In genomic region chr7:142611566-142612250, GRCh38 we compare ENCODE assay signal across 17 cellular contexts.
DNase-seq lines count a peak whose midpoint lies in the region; ATAC-seq and TF ChIP-seq lines count a peak whose summit lies in the region.
"Had no signal": no experiment of that assay in that cellular context is flagged by ENCODE, and none has a peak within 500 bp of the region (broad histone marks: within the 10 kb centered on the region; RNA-seq: fewer than 3 reads in every experiment).

No MANE protein-coding gene starts in this region.

- H4K91ac ChIP-seq in trophoblast cell (ENCODE audit: low read depth, low read length), result peak overlapping the region; percentile 32

- H3K4me1 Mint-ChIP-seq in activated T-cell treated with anti-CD3 and anti-CD28 coated beads, Interleukin-2, amount 50 U/mL, for 24 hours (ENCODE audit: low read depth), result peaks cover 52% of the 10 kb centered on the region
- peaks cover 33% of the 10 kb centered on the region for H3K4me1 Mint-ChIP-seq in activated T-cell treated with anti-CD3 and anti-CD28 coated beads, Interleukin-2, amount 50 U/mL, for 4 hours (ENCODE audit: low read depth)
- H3K4me1 Mint-ChIP-seq in nephron progenitor cell, result no peaks in the 10 kb centered on the region

- H3K4me3 ChIP-seq in brain microvascular endothelial cell (ENCODE audit: low read depth, low read length) (no peak overlapping the region), trophoblast cell (ENCODE audit: low read depth, low read length) (no peak overlapping the region)
- H3K4me3 ChIP-seq: left ventricle myocardium inferior, transverse colon had no signal

- H4K8ac ChIP-seq in trophoblast cell (ENCODE audit: low read depth, low read length), result no peak overlapping the region

- H3K27ac Mint-ChIP-seq in activated T-cell treated with anti-CD3 and anti-CD28 coated beads, Interleukin-2, amount 50 U/mL, for 24 hours, result peak overlapping the region; percentile 81
- H3K27ac Mint-ChIP-seq in nephron progenitor cell, result no peak overlapping the region

- H2BK120ac ChIP-seq in trophoblast cell (ENCODE audit: insufficient read depth, low read length, poor library complexity), result peak overlapping the region; percentile 46

- H3K4me2 ChIP-seq in trophoblast cell (ENCODE audit: low read length), result no peak overlapping the region

- no peaks in the 10 kb centered on the region for H3K9me3 ChIP-seq in trophoblast cell (ENCODE audit: insufficient read depth, low read depth, low read length)
- H3K9me3 ChIP-seq: Caco-2, left ventricle myocardium inferior, transverse colon had no signal

- H3K4ac ChIP-seq in trophoblast cell (ENCODE audit: low read depth, low read length), result no peak overlapping the region

- H3K36me3 ChIP-seq in brain microvascular endothelial cell (replicated peaks) (no peaks in the 10 kb centered on the region), trophoblast cell (ENCODE audit: control insufficient read depth in 1 of 2, insufficient read depth in 2 of 2, low read length in 2 of 2) (no peaks in the 10 kb centered on the region)
- H3K36me3 ChIP-seq: left ventricle myocardium inferior, transverse colon had no signal

- H2AFZ ChIP-seq in trophoblast cell (ENCODE audit: insufficient read depth, low read length, poor library complexity), result no peak overlapping the region

- no peak for TF ChIP-seq CTCF in brain microvascular endothelial cell (IDR thresholded peaks at IDR 0.05; ENCODE audit: low read depth, low read length, missing control alignments)
- no peak for TF ChIP-seq CTCF in nephron progenitor cell (IDR thresholded peaks at IDR 0.05)

- no peaks in the 10 kb centered on the region for H3K36me3 Mint-ChIP-seq in activated T-cell treated with anti-CD3 and anti-CD28 coated beads, Interleukin-2, amount 50 U/mL, for 24 hours (ENCODE audit: low read depth)
- no peaks in the 10 kb centered on the region for H3K36me3 Mint-ChIP-seq in activated T-cell treated with anti-CD3 and anti-CD28 coated beads, Interleukin-2, amount 50 U/mL, for 4 hours (ENCODE audit: insufficient read depth)
- no peaks in the 10 kb centered on the region for H3K36me3 Mint-ChIP-seq in nephron progenitor cell (ENCODE audit: low read depth)

- H2BK5ac ChIP-seq in trophoblast cell (ENCODE audit: low read depth, low read length, poor library complexity), result peak overlapping the region; percentile 52

- H3K27ac ChIP-seq in brain microvascular endothelial cell (no peak overlapping the region), trophoblast cell (ENCODE audit: low read depth, low read length) (peak overlapping the region; percentile 27)
- H3K27ac ChIP-seq: left ventricle myocardium inferior, transverse colon had no signal

- H3K9me3 Mint-ChIP-seq in activated T-cell treated with anti-CD3 and anti-CD28 coated beads, Interleukin-2, amount 50 U/mL, for 24 hours, result no peaks in the 10 kb centered on the region
- H3K9me3 Mint-ChIP-seq in activated T-cell treated with anti-CD3 and anti-CD28 coated beads, Interleukin-2, amount 50 U/mL, for 4 hours, result no peaks in the 10 kb centered on the region
- no peaks in the 10 kb centered on the region for H3K9me3 Mint-ChIP-seq in nephron progenitor cell

- H3K14ac ChIP-seq in trophoblast cell (ENCODE audit: low read length), result no peak overlapping the region

- no peak overlapping the region for H3K23ac ChIP-seq in trophoblast cell (ENCODE audit: low read length)

- DNase-seq in activated T-cell treated with anti-CD3 and anti-CD28 coated beads, Interleukin-2, amount 50 U/mL, for 24 hours, result no peak
- DNase-seq in activated T-cell treated with anti-CD3 and anti-CD28 coated beads, Interleukin-2, amount 50 U/mL, for 4 hours, result no peak
- DNase-seq in RPMI7951 (ENCODE audit: low read depth), result peak; percentile 97
- peak; percentile 28 for DNase-seq in brain microvascular endothelial cell
- peak; percentile 59 to 77 for DNase-seq in trophoblast cell
- DNase-seq in nephron progenitor cell, result no peak
- no peak for DNase-seq in HCEC 1CT
- DNase-seq in activated CD4-positive, CD25-positive, alpha-beta regulatory T cell (lab: John Stamatoyannopoulos, UW), result no peak
- DNase-seq: activated CD4-positive, alpha-beta T cell treated with anti-CD3 and anti-CD28 coated beads, Interleukin-2, amount 50 U/mL, for 48 hours; Caco-2; foreskin melanocyte; left ventricle myocardium inferior; NCI-H1092; posterior cingulate gyrus; Right ventricle myocardium superior; small intestine; transverse colon had no signal

- peaks cover 5 to 8% of the 10 kb centered on the region in 2 experiments for H3K4me1 ChIP-seq in trophoblast cell (ENCODE audit: control insufficient read depth in 1 of 2, insufficient read depth in 2 of 2, low read length in 2 of 2)
- H3K4me1 ChIP-seq: Caco-2, left ventricle myocardium inferior, transverse colon had no signal

- in situ Hi-C loops in brain microvascular endothelial cell (cut with HindIII; ENCODE audit: low pct_ligation_motif_present, low sequenced_read_pairs), result no loop called here

- WGBS in trophoblast cell (ENCODE audit: extremely low coverage, insufficient coverage, insufficient read length), result no CpG with 5 or more reads among the region's 8 CpGs

- no peaks in the 10 kb centered on the region for H3K79me2 ChIP-seq in trophoblast cell (ENCODE audit: control insufficient read depth, insufficient read depth, low read length, poor library complexity)

- no peak overlapping the region for H3K4me3 Mint-ChIP-seq in activated T-cell treated with anti-CD3 and anti-CD28 coated beads, Interleukin-2, amount 50 U/mL, for 24 hours
- H3K4me3 Mint-ChIP-seq in activated T-cell treated with anti-CD3 and anti-CD28 coated beads, Interleukin-2, amount 50 U/mL, for 4 hours, result no peak overlapping the region
- no peak overlapping the region for H3K4me3 Mint-ChIP-seq in nephron progenitor cell

- H3K9ac ChIP-seq in trophoblast cell (ENCODE audit: low read length), result no peak overlapping the region

- H3K27me3 ChIP-seq in brain microvascular endothelial cell (replicated peaks), result no peaks in the 10 kb centered on the region
- no peaks in the 10 kb centered on the region for H3K27me3 ChIP-seq in trophoblast cell (ENCODE audit: insufficient read depth, low read length)

- peak overlapping the region; percentile 40 for H3K18ac ChIP-seq in trophoblast cell (ENCODE audit: low read length)

- H3K27me3 Mint-ChIP-seq in activated T-cell treated with anti-CD3 and anti-CD28 coated beads, Interleukin-2, amount 50 U/mL, for 24 hours, result peaks cover 2% of the 10 kb centered on the region
- H3K27me3 Mint-ChIP-seq in activated T-cell treated with anti-CD3 and anti-CD28 coated beads, Interleukin-2, amount 50 U/mL, for 4 hours (ENCODE audit: low read depth), result peaks cover 10% of the 10 kb centered on the region
- peaks cover 24% of the 10 kb centered on the region for H3K27me3 Mint-ChIP-seq in nephron progenitor cell (ENCODE audit: low read depth, poor library complexity)

- H2BK12ac ChIP-seq in trophoblast cell (ENCODE audit: low read length), result peak overlapping the region; percentile 77

- H2AK5ac ChIP-seq in trophoblast cell (ENCODE audit: low read length), result no peak overlapping the region

- H3K79me1 ChIP-seq in trophoblast cell (ENCODE audit: low read length), result no peaks in the 10 kb centered on the region

- no peak overlapping the region for H4K12ac ChIP-seq in trophoblast cell (ENCODE audit: low read depth, low read length)

- ATAC-seq in activated T-cell treated with anti-CD3 and anti-CD28 coated beads, Interleukin-2, amount 50 U/mL, for 4 hours, result no peak

Comparison
In these comparisons a context has a peak if more than half of its experiments do, and no peak if none do; other contexts are left out.
1. DNase-seq: peak in RPMI7951 (single experiment), brain microvascular endothelial cell (single experiment) and trophoblast cell (2 of 2); none in activated T-cell treated with anti-CD3 and anti-CD28 coated beads, Interleukin-2, amount 50 U/mL, for 24 hours (single experiment), activated T-cell treated with anti-CD3 and anti-CD28 coated beads, Interleukin-2, amount 50 U/mL, for 4 hours (single experiment), nephron progenitor cell (single experiment), HCEC 1CT (single experiment) and activated CD4-positive, CD25-positive, alpha-beta regulatory T cell (0 of 4).